8 cellular contexts compared by ENCODE assay signal in genomic region chr11:19116971-19117759, GRCh38. TPM values are rescaled to one million over a fixed set of nuclear protein-coding genes. Genes with fewer than 3 reads are reported as not detected.
DNase-seq lines count a peak whose midpoint lies in the region; ATAC-seq and FAIRE-seq lines count a peak whose summit lies in the region.

A gene with protein sequence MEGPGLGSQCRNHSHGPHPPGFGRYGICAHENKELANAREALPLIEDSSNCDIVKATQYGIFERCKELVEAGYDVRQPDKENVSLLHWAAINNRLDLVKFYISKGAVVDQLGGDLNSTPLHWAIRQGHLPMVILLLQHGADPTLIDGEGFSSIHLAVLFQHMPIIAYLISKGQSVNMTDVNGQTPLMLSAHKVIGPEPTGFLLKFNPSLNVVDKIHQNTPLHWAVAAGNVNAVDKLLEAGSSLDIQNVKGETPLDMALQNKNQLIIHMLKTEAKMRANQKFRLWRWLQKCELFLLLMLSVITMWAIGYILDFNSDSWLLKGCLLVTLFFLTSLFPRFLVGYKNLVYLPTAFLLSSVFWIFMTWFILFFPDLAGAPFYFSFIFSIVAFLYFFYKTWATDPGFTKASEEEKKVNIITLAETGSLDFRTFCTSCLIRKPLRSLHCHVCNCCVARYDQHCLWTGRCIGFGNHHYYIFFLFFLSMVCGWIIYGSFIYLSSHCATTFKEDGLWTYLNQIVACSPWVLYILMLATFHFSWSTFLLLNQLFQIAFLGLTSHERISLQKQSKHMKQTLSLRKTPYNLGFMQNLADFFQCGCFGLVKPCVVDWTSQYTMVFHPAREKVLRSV (plus strand): TSS chr11:19117168. CDS start chr11:19117250, 82 bp downstream.

- DNase-seq in D341Med (ENCODE audit: low spot score): peak; percentile 98
- peak; percentile 97 for DNase-seq in HTR-8/SVneo (ENCODE audit: insufficient read length, low spot score)
- DNase-seq in NOMO-1 (lab: John Stamatoyannopoulos, UW; ENCODE audit: unreplicated experiment in 2 of 2): peak; percentile 89 to 94
- DNase-seq in mesenteric fat pad (ENCODE audit: low spot score): peak; percentile 96
- DNase-seq in stimulated activated CD8-positive, alpha-beta memory T cell treated with anti-CD3 and anti-CD28 coated beads, Interleukin-15, amount 100 ng/mL, for 1 hour (ENCODE audit: low read depth): peak; percentile 90

- no peaks in the 10 kb centered on the region for H3K36me3 ChIP-seq in endocrine pancreas (ENCODE audit: control insufficient read depth, insufficient read depth, low read length)

- no peaks in the 10 kb centered on the region for H3K9me3 ChIP-seq in endocrine pancreas (ENCODE audit: control insufficient read depth, low read length)

- CTCF ChIA-PET in activated CD8-positive, alpha-beta memory T cell treated with anti-CD3 and anti-CD28 coated beads for 36 hours (lab: Charles Lee): interaction anchor here (0.7 to 1.1 kb wide), 2 partner anchors 40 to 52 kb away, joined by 3 read pairs; no protein-coding TSS in a partner anchor

- H3K9ac ChIP-seq in endocrine pancreas (ENCODE audit: control insufficient read depth, insufficient read depth, low read length): peak within 1 kb of the TSS; percentile 98

- POLR2A ChIA-PET in activated CD8-positive, alpha-beta memory T cell treated with anti-CD3 and anti-CD28 coated beads for 36 hours (lab: Charles Lee): interaction anchor here (1.0 kb wide), 1 partner anchor 124 kb away, joined by 3 read pairs; the partner anchor contains the start of gene E2F8

- peak; percentile 89 for FAIRE-seq in HTR-8/SVneo (lab: Jason Lieb, UNC)

- no peaks in the 10 kb centered on the region for H3K27me3 ChIP-seq in endocrine pancreas (ENCODE audit: control insufficient read depth, insufficient read depth, low read length)

- ATAC-seq in GM21381 (IDR thresholded peaks at IDR 0.05; ENCODE audit: unreplicated experiment): peak; percentile 99

- peak within 1 kb of the TSS; percentile 95 for H3K4me3 ChIP-seq in endocrine pancreas (ENCODE audit: control insufficient read depth, insufficient read depth, low read length)

- peaks cover 19% of the 10 kb centered on the region for H3K4me1 ChIP-seq in endocrine pancreas (ENCODE audit: control insufficient read depth, insufficient read depth, low read length)

RNA-seq across cellular contexts. Expression of the gene that starts here (rescaled TPM):
- 10 to 100 TPM; 22.1 to 22.6 TPM for total RNA-seq in activated CD8-positive, alpha-beta memory T cell treated with anti-CD3 and anti-CD28 coated beads for 36 hours
- 6.5 TPM for total RNA-seq in mesenteric fat pad

Comparison
In these comparisons a context has a peak if more than half of its experiments do, and no peak if none do; other contexts are left out.
1. Peak in every context shown above with its lines: DNase-seq, ATAC-seq and H3K4me3 ChIP-seq.